Comparison of ENCODE assay signal across 28 cellular contexts in the genomic region with DNA sequence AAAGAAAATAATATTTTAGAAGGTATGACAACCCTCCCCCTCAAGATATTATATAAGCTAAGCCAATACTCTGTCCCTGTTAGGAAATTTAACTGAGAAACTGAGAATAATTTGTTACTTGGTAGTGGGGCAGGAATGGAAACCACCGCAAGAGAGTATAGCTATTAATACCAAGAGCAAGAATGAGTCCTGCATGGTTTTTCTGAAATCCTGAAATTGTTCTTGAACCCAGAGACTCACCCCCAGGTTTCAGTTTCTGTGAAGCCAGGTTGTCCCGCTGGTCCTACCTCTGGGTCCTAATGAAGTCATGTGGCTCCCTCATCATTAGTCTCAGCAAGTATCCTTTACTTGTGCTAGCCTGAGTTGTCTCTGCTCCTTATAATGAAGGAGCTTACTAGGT.
A peak's percentile ranks its signal among the peaks of the same experiment; 100 is the strongest.
DNase-seq lines count a peak whose midpoint lies in the region; ATAC-seq, FAIRE-seq and TF ChIP-seq lines count a peak whose summit lies in the region.
"Had no signal": no experiment of that assay in that cellular context is flagged by ENCODE, and none has a peak within 500 bp of the region (broad histone marks: within the 10 kb centered on the region; RNA-seq: fewer than 3 reads in every experiment).

No MANE protein-coding gene starts in this region.

- no peak overlapping the region for H2BK12ac ChIP-seq in H9 (ENCODE audit: insufficient read length, low read depth, low read length)

- H3K4me3 ChIP-seq in GM23248 (no peak overlapping the region), keratinocyte (ENCODE audit: control insufficient read depth in 2 of 3, extremely low read depth in 1 of 3, insufficient read depth in 2 of 3, low read depth in 1 of 3, low read length in 3 of 3) (no peak overlapping the region), esophagus squamous epithelium (no peak overlapping the region)
- H3K4me3 ChIP-seq: dorsolateral prefrontal cortex, neural progenitor cell, spleen, transverse colon had no signal

- H4K91ac ChIP-seq in H9 (ENCODE audit: insufficient read length, low read depth, low read length) = no peak overlapping the region

- dilution Hi-C loops in keratinocyte (cut with MboI; ENCODE audit: extremely low pct_ligation_motif_present, low sequenced_read_pairs) = no loop called here

- in situ Hi-C loops in GM23248 (cut with MboI) = no loop called here

- peak; percentile 41 for ATAC-seq in GM18858 (IDR thresholded peaks at IDR 0.05; ENCODE audit: unreplicated experiment)
- peak; percentile 40 for ATAC-seq in HG03159 (IDR thresholded peaks at IDR 0.05; ENCODE audit: unreplicated experiment)
- ATAC-seq: left lobe of liver, Panc1, right cardiac atrium had no signal

- peaks cover 4 to 5% of the 10 kb centered on the region in 2 experiments for H3K9me3 Mint-ChIP-seq in H9
- H3K9me3 Mint-ChIP-seq: activated T-cell treated with anti-CD3 and anti-CD28 coated beads, Interleukin-2, amount 50 U/mL, for 72 hours; neural progenitor cell; T-helper 2 cell treated with Interferon-gamma antibody and Interleukin-4, amounts not matched to agents 5 μg/mL and 100 μg/mL, for 36 hours had no signal

- TF ChIP-seq POLR2A in esophagus squamous epithelium (IDR thresholded peaks at IDR 0.05) = no peak

- no peak overlapping the region for H3K27ac Mint-ChIP-seq in H9
- H3K27ac Mint-ChIP-seq: activated naive CD4-positive, alpha-beta T cell treated with anti-CD3 and anti-CD28 coated beads for 36 hours; activated T-cell treated with anti-CD3 and anti-CD28 coated beads, Interleukin-2, amount 50 U/mL, for 72 hours; immature natural killer cell; neural progenitor cell; T-helper 2 cell treated with Interferon-gamma antibody and Interleukin-4, amounts not matched to agents 5 μg/mL and 100 μg/mL, for 36 hours had no signal

- H3F3A ChIP-seq in GM23248 (ENCODE audit: insufficient read depth) = peaks cover 43% of the 10 kb centered on the region

- H3K27ac ChIP-seq in GM23248 = 0 out of 2 replicates have a peak overlapping the region, but pooled peaks have one; percentile 71
- H3K27ac ChIP-seq in keratinocyte (ENCODE audit: control insufficient read depth, insufficient read depth, low read length) = no peak overlapping the region
- H3K27ac ChIP-seq in esophagus squamous epithelium = no peak overlapping the region
- no peak overlapping the region for H3K27ac ChIP-seq in H9 (ENCODE audit: insufficient read length, low read depth, low read length)
- H3K27ac ChIP-seq: dorsolateral prefrontal cortex, neural progenitor cell, spleen, transverse colon had no signal

- no peak overlapping the region for H3K4me2 ChIP-seq in GM23248 (ENCODE audit: unreplicated experiment)
- no peak overlapping the region for H3K4me2 ChIP-seq in keratinocyte (ENCODE audit: control insufficient read depth, extremely low read depth, insufficient read depth, low read depth, low read length)
- no peak overlapping the region for H3K4me2 ChIP-seq in H9 (ENCODE audit: insufficient read depth, insufficient read length, low read length)
- H3K4me2 ChIP-seq: neural progenitor cell had no signal

- no peak overlapping the region for H2BK5ac ChIP-seq in H9 (ENCODE audit: insufficient read length, low read length)

- H3K79me1 ChIP-seq in H9 (ENCODE audit: insufficient read depth, low read depth, low read length, poor library complexity, severe bottlenecking) = no peaks in the 10 kb centered on the region

- H3K18ac ChIP-seq in H9 (ENCODE audit: insufficient read length, low read depth, low read length) = no peak overlapping the region

- H3K9ac ChIP-seq in GM23248 = no peak overlapping the region
- H3K9ac ChIP-seq in keratinocyte (ENCODE audit: control insufficient read depth, extremely low read depth, insufficient read depth, low read length) = no peak overlapping the region
- H3K9ac ChIP-seq in H9 (ENCODE audit: extremely low read depth, insufficient read length, low read length) = no peak overlapping the region
- H3K9ac ChIP-seq: neural progenitor cell had no signal

- H3K23ac ChIP-seq in H9 (ENCODE audit: insufficient read length, low read depth, low read length) = no peak overlapping the region

- H3K56ac ChIP-seq in H9 (ENCODE audit: insufficient read length, low read depth, low read length) = no peak overlapping the region

- no peak overlapping the region for H2BK15ac ChIP-seq in H9 (ENCODE audit: low read depth, low read length)

- peaks cover 0 to 5% (median 3%) of the 10 kb centered on the region in 3 experiments; a peak in 4 of 7 replicates for H3K36me3 Mint-ChIP-seq in H9 (ENCODE audit: insufficient read depth in 1 of 3, low read depth in 3 of 3)
- H3K36me3 Mint-ChIP-seq: neural progenitor cell had no signal

- no peak overlapping the region for H3T11ph ChIP-seq in H9 (ENCODE audit: low read length)

- H4K8ac ChIP-seq in H9 (replicated peaks; ENCODE audit: insufficient read length, low read depth, low read length) = no peak overlapping the region

- H3K4me3 Mint-ChIP-seq in H9 = no peak overlapping the region
- H3K4me3 Mint-ChIP-seq: activated naive CD4-positive, alpha-beta T cell treated with anti-CD3 and anti-CD28 coated beads for 36 hours; activated T-cell treated with anti-CD3 and anti-CD28 coated beads, Interleukin-2, amount 50 U/mL, for 72 hours; brain; immature natural killer cell; neural progenitor cell; T-helper 2 cell treated with Interferon-gamma antibody and Interleukin-4, amounts not matched to agents 5 μg/mL and 100 μg/mL, for 36 hours had no signal

- H3K23me2 ChIP-seq in H9 (ENCODE audit: insufficient read length, low read depth, low read length, poor library complexity, severe bottlenecking) = no peaks in the 10 kb centered on the region

- WGBS in GM23248 (ENCODE audit: low coverage in 1 of 2, low lambda C conversion rate in 2 of 2, missing lambda C conversion rate in 2 of 2), 2 experiments = 72 to 74% methylated on average over 2 of the region's 2 CpGs
- WGBS in esophagus squamous epithelium, 2 donors = 81 to 94% methylated on average over 2 of the region's 2 CpGs
- no CpG with 5 or more reads among the region's 2 CpGs for whole genome bisulfite sequencing in H9 (ENCODE audit: extremely low coverage, insufficient read length, low lambda C conversion rate)

- H3K9me3 ChIP-seq in GM23248 (ENCODE audit: low read depth) = no peaks in the 10 kb centered on the region
- no peaks in the 10 kb centered on the region for H3K9me3 ChIP-seq in keratinocyte (ENCODE audit: control insufficient read depth, low read depth, low read length)
- H3K9me3 ChIP-seq in esophagus squamous epithelium = no peaks in the 10 kb centered on the region
- no peaks in the 10 kb centered on the region for H3K9me3 ChIP-seq in H9 (ENCODE audit: control insufficient read depth, low read depth, low read length)
- H3K9me3 ChIP-seq: transverse colon had no signal

- H3K27me3 ChIP-seq in GM23248 (replicated peaks; ENCODE audit: insufficient read depth) (no peaks in the 10 kb centered on the region), keratinocyte (ENCODE audit: control insufficient read depth, extremely low read depth, insufficient read depth, low read length) (no peaks in the 10 kb centered on the region), esophagus squamous epithelium (no peaks in the 10 kb centered on the region), H9 (ENCODE audit: insufficient read depth, low read length) (no peaks in the 10 kb centered on the region)
- H3K27me3 ChIP-seq: neural progenitor cell, spleen, transverse colon had no signal

- no peaks in the 10 kb centered on the region for H3K9me2 ChIP-seq in GM23248 (ENCODE audit: insufficient read depth)

- DNase-seq in GM23248 (no peak), keratinocyte (ENCODE audit: low read depth, low spot score) (no peak), esophagus squamous epithelium (lab: John Stamatoyannopoulos, UW) (no peak), SIG-M5 treated with dmso at 0.1 percent for 504 hours (lab: John Stamatoyannopoulos, UW; ENCODE audit: unreplicated experiment) (no peak), H9 (no peak)
- DNase-seq: activated CD4-positive, alpha-beta T cell treated with anti-CD3 and anti-CD28 coated beads, Interleukin-2, amount 50 U/mL, for 1 hour; activated naive CD4-positive, alpha-beta T cell treated with anti-CD3 and anti-CD28 coated beads for 36 hours; activated T-cell treated with anti-CD3 and anti-CD28 coated beads, Interleukin-2, amount 50 U/mL, for 72 hours; COR-L47; DMS79; dorsolateral prefrontal cortex; GF-D8; hypothalamus; immature natural killer cell; mesendoderm; NCI-H510A; right cardiac atrium; SHP77; spleen; transverse colon had no signal

- no peak overlapping the region for H3K4ac ChIP-seq in H9 (ENCODE audit: low read depth, low read length)

- H2BK120ac ChIP-seq in H9 (ENCODE audit: low read depth, low read length, poor library complexity, severe bottlenecking) = no peak overlapping the region

- H4K20me1 ChIP-seq in GM23248 (ENCODE audit: insufficient read depth) (no peaks in the 10 kb centered on the region), keratinocyte (ENCODE audit: control insufficient read depth, extremely low read depth, insufficient read depth, low read length) (no peaks in the 10 kb centered on the region), H9 (ENCODE audit: control insufficient read depth, insufficient read depth, insufficient read length) (no peaks in the 10 kb centered on the region)

- H3K4me1 ChIP-seq in GM23248 (ENCODE audit: insufficient read depth) (peaks cover 40% of the 10 kb centered on the region), keratinocyte (ENCODE audit: control insufficient read depth, extremely low read depth, insufficient read depth, low read length) (peaks cover 17% of the 10 kb centered on the region), esophagus squamous epithelium (peaks cover 0 to 11% (median 0%) of the 10 kb centered on the region in 3 donors), H9 (ENCODE audit: insufficient read depth, low read length) (peaks cover 4% of the 10 kb centered on the region; the same call in 1 of the 2 replicates)
- H3K4me1 ChIP-seq: neural progenitor cell, spleen, transverse colon had no signal

- H3K9me1 ChIP-seq in keratinocyte (ENCODE audit: control insufficient read depth, extremely low read depth, insufficient read depth, low read length) = no peaks in the 10 kb centered on the region

- peaks cover 23 to 31% of the 10 kb centered on the region in 2 experiments for H3K4me1 Mint-ChIP-seq in H9
- H3K4me1 Mint-ChIP-seq: brain, immature natural killer cell had no signal

- TF ChIP-seq CTCF in keratinocyte (optimal IDR thresholded peaks at IDR 0.05 in 1 of 3, IDR thresholded peaks at IDR 0.05 in 1 of 3, conservative IDR thresholded peaks at IDR 0.05 in 1 of 3; ENCODE audit: extremely low read depth in 1 of 3, insufficient read depth in 2 of 3, low read length in 3 of 3) (no peak), esophagus squamous epithelium (IDR thresholded peaks at IDR 0.05) (no peak), H9 (conservative IDR thresholded peaks at IDR 0.05) (no peak)

- no peak overlapping the region for H4K5ac ChIP-seq in H9 (ENCODE audit: insufficient read length, low read depth, low read length)

- no peak overlapping the region for H2AFZ ChIP-seq in GM23248
- no peak overlapping the region for H2AFZ ChIP-seq in keratinocyte (ENCODE audit: control insufficient read depth, low read length)
- no peak overlapping the region for H2AFZ ChIP-seq in H9 (ENCODE audit: low read length)
- H2AFZ ChIP-seq: neural progenitor cell had no signal

- peak; percentile 5 for FAIRE-seq in keratinocyte (lab: Jason Lieb, UNC)
- FAIRE-seq: endothelial cell of umbilical vein had no signal

- peaks cover 11% of the 10 kb centered on the region for H3K27me3 Mint-ChIP-seq in H9 (ENCODE audit: low read depth)
- H3K27me3 Mint-ChIP-seq: brain had no signal

- no peak overlapping the region for H3K14ac ChIP-seq in H9 (ENCODE audit: insufficient read depth, low read length)

- no peaks in the 10 kb centered on the region for H3K79me2 ChIP-seq in GM23248 (ENCODE audit: insufficient read depth)
- H3K79me2 ChIP-seq in keratinocyte (ENCODE audit: control insufficient read depth, insufficient read depth, low read length) = no peaks in the 10 kb centered on the region
- no peaks in the 10 kb centered on the region for H3K79me2 ChIP-seq in H9 (ENCODE audit: insufficient read depth, low read length)

- intact Hi-C loops in esophagus squamous epithelium (cut with DNase I) = no loop called here

- no peak overlapping the region for H2AK5ac ChIP-seq in H9 (ENCODE audit: insufficient read length, low read length)

- H2BK20ac ChIP-seq in H9 (ENCODE audit: low read depth, low read length, poor library complexity, severe bottlenecking) = no peak overlapping the region

- H3K36me3 ChIP-seq in GM23248 (ENCODE audit: low read depth) (no peaks in the 10 kb centered on the region), keratinocyte (ENCODE audit: control insufficient read depth in 2 of 2, extremely low read depth in 1 of 2, insufficient read depth in 2 of 2, low read length in 2 of 2) (no peaks in the 10 kb centered on the region), esophagus squamous epithelium (no peaks in the 10 kb centered on the region)
- H3K36me3 ChIP-seq: neural progenitor cell, spleen, transverse colon had no signal
